Comparison of ENCODE assay signal across 8 cellular contexts in the genomic region with DNA sequence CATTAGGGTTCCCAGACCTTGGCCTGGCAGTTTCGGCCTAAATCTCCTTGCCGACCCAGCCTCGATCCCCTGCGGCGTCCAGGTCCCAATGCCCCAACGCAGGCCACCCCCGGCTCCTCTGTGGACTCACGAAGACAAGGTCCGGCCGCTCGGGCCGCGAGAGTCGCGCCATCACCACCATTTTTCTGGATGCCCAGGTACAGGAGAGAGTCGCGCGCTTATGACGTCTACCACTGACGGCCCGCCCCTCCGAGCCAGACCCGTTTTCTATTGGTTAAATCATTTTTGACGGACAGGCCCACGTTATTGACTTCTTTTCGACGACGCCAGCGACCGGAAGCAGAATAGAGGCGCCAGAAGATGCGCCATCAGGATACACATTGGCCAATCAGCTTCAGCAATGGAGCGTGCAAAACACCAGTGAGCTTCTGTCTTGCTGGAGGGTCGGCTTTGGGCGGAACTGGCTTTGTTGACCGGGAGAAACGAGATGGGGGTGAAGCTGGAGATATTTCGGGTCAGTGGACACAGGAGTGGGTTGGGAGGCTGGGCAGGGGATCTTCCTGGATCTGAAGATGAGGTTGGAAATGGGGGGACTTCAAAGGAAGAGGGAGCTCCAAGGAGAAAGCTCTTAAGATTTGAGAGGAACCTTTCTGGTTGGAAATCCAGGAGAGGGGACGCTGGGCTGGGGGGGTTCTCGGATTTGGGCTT. TPM values are rescaled to one million over a fixed set of nuclear protein-coding genes. Genes with fewer than 3 reads are reported as not detected.
A peak's percentile ranks its signal among the peaks of the same experiment; 100 is the strongest.
DNase-seq lines count a peak whose midpoint lies in the region; ATAC-seq and TF ChIP-seq lines count a peak whose summit lies in the region.

A gene with protein sequence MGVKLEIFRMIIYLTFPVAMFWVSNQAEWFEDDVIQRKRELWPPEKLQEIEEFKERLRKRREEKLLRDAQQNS (plus strand): TSS at position 447 of the 708 bp plus-strand sequence. CDS start 41 bp downstream, at position 488.
XAB2 (minus strand) TSS at position 199 of the 708 bp plus-strand sequence; CDS start at position 181, 18 bp downstream.

- H3K36me3 ChIP-seq in KMS-11 (ENCODE audit: insufficient read depth): no peaks in the 10 kb centered on the region
- peaks cover 0 to 20% (median 0%) of the 10 kb centered on the region in 3 donors for H3K36me3 ChIP-seq in Peyer's patch
- H3K36me3 ChIP-seq in esophagus (ENCODE audit: control insufficient read depth in 2 of 2, insufficient read depth in 2 of 2, low read length in 1 of 2): peaks cover 0 to 30% of the 10 kb centered on the region in 2 donors
- no peaks in the 10 kb centered on the region for H3K36me3 ChIP-seq in mucosa of stomach (ENCODE audit: control insufficient read depth, insufficient read depth, low read length)

- no peaks in the 10 kb centered on the region for H3K9me3 ChIP-seq in Peyer's patch
- H3K9me3 ChIP-seq in esophagus (ENCODE audit: control insufficient read depth in 2 of 2, insufficient read depth in 1 of 2, low read depth in 1 of 2, low read length in 1 of 2): no peaks in the 10 kb centered on the region
- no peaks in the 10 kb centered on the region for H3K9me3 ChIP-seq in mucosa of stomach (ENCODE audit: control insufficient read depth, low read length)

- H3K27ac ChIP-seq in KMS-11: peak within 1 kb of the TSS; percentile 58
- peak within 1 kb of the TSS; percentile 74 to 82 (median 82) for H3K27ac ChIP-seq in Peyer's patch
- H3K27ac ChIP-seq in esophagus (ENCODE audit: low read depth in 2 of 2, low read length in 1 of 2): peak within 1 kb of the TSS; percentile 67 to 88

- H3K27me3 ChIP-seq in KMS-11 (ENCODE audit: insufficient read depth, low read depth): no peaks in the 10 kb centered on the region
- H3K27me3 ChIP-seq in Peyer's patch: no peaks in the 10 kb centered on the region
- no peaks in the 10 kb centered on the region for H3K27me3 ChIP-seq in esophagus (ENCODE audit: control insufficient read depth in 1 of 2, insufficient read depth in 2 of 2, low read length in 2 of 2)
- H3K27me3 ChIP-seq in mucosa of stomach (ENCODE audit: control insufficient read depth, insufficient read depth, low read length): no peaks in the 10 kb centered on the region

- peak; percentile 34 to 36 for TF ChIP-seq POLR2A in Peyer's patch (IDR thresholded peaks at IDR 0.05)

- peak within 1 kb of the TSS; percentile 78 for H3K9ac ChIP-seq in KMS-11
- H3K9ac ChIP-seq in mucosa of stomach (ENCODE audit: low read length): peak within 1 kb of the TSS; percentile 97

- 0% methylated on average over 40 of the region's 40 CpGs for WGBS in esophagus, 2 donors

- ATAC-seq in GM21717 (IDR thresholded peaks at IDR 0.05; ENCODE audit: unreplicated experiment): peak; percentile 70

- H3K4me2 ChIP-seq in KMS-11: peak within 1 kb of the TSS; percentile 90

- H3K4me3 ChIP-seq in KMS-11 (IDR thresholded peaks at IDR 0.05; ENCODE audit: insufficient read depth, low read depth, low read length): no peak within 1 kb of the TSS
- peak within 1 kb of the TSS; percentile 70 to 99 (median 88) for H3K4me3 ChIP-seq in Peyer's patch
- H3K4me3 ChIP-seq in esophagus (ENCODE audit: low read depth in 1 of 2, low read length in 2 of 2): peak within 1 kb of the TSS; percentile 93 to 95
- H3K4me3 ChIP-seq in mucosa of stomach (ENCODE audit: low read length): peak within 1 kb of the TSS; percentile 97

- DNase-seq in DMS153 treated with DMSO at 0.1 percent for 48 hours (lab: John Stamatoyannopoulos, UW; ENCODE audit: unreplicated experiment): peak; percentile 97
- DNase-seq in Peyer's patch: peak; percentile 96 to 99 (median 96)
- peak; percentile 95 to 96 for DNase-seq in activated T-cell treated with anti-CD3 and anti-CD28 coated beads, Interleukin-2, amount 50 U/mL, for 48 hours
- peak; percentile 86 to 88 for DNase-seq in stimulated activated CD8-positive, alpha-beta memory T cell treated with anti-CD3 and anti-CD28 coated beads, Interleukin-7, amount 100 ng/mL, for 1 hour (ENCODE audit: low read depth in 2 of 2)

- H3K79me2 ChIP-seq in KMS-11 (ENCODE audit: insufficient read depth, low read depth): peaks cover 45% of the 10 kb centered on the region

- TF ChIP-seq CTCF in KMS-11 (conservative IDR thresholded peaks at IDR 0.05; ENCODE audit: low read depth, low read length) (no peak), Peyer's patch (IDR thresholded peaks at IDR 0.05) (no peak)

- no peaks in the 10 kb centered on the region for H4K20me1 ChIP-seq in KMS-11 (ENCODE audit: insufficient read depth)

- H3K4me1 ChIP-seq in KMS-11 (ENCODE audit: low read depth, poor library complexity, severe bottlenecking) (peaks cover 12% of the 10 kb centered on the region), Peyer's patch (peaks cover 12 to 24% (median 20%) of the 10 kb centered on the region in 4 donors), esophagus (ENCODE audit: control insufficient read depth in 2 of 2, insufficient read depth in 2 of 2, low read length in 1 of 2) (peaks cover 9 to 19% of the 10 kb centered on the region in 2 donors), mucosa of stomach (ENCODE audit: control insufficient read depth, insufficient read depth, low read length) (peaks cover 21% of the 10 kb centered on the region)

- H2AFZ ChIP-seq in KMS-11 (ENCODE audit: low read depth): peak within 1 kb of the TSS; percentile 50

RNA-seq across cellular contexts. Expression of the first gene that starts in this region (rescaled TPM):
- total RNA-seq in Peyer's patch: 100 to 1,000 TPM in 1 of 4 donors, 10 to 100 TPM in 3; 12.6 to 102 (median 14.5) TPM
- polyA plus RNA-seq in esophagus: 100 to 1,000 TPM in 1 of 2 donors, 10 to 100 TPM in 1; 81.3 to 234 TPM

RNA-seq across cellular contexts. Expression of gene XAB2, which starts in this region (rescaled TPM):
- 10 to 100 TPM; 26.6 to 61.9 (median 33.7) TPM for total RNA-seq in Peyer's patch
- polyA plus RNA-seq in esophagus: 10 to 100 TPM; 26.9 to 28.1 TPM
